ENCODE assay signal across 16 cellular contexts in genomic region chr14:105171004-105171673, GRCh38. TPM values are rescaled to one million over a fixed set of nuclear protein-coding genes. Genes with fewer than 3 reads are reported as not detected.
A peak's percentile ranks its signal among the peaks of the same experiment; 100 is the strongest.
DNase-seq lines count a peak whose midpoint lies in the region; ATAC-seq and TF ChIP-seq lines count a peak whose summit lies in the region.
"Had no signal": no experiment of that assay in that cellular context is flagged by ENCODE, and none has a peak within 500 bp of the region (broad histone marks: within the 10 kb centered on the region; RNA-seq: fewer than 3 reads in every experiment).

No MANE protein-coding gene starts in this region.

- TF ChIP-seq CTCF in cardiac muscle cell (IDR thresholded peaks at IDR 0.05; ENCODE audit: low read depth, low read length) (no peak), upper lobe of right lung (IDR thresholded peaks at IDR 0.05) (no peak)

- intact Hi-C loops in Right ventricle myocardium inferior (cut with DNase I), result no loop called here
- intact Hi-C loops in left ventricle myocardium superior (cut with micrococcal nuclease), result no loop called here
- intact Hi-C loops in upper lobe of right lung (cut with DNase I), result no loop called here

- H3K4me1 ChIP-seq in cardiac muscle cell (ENCODE audit: low read depth) (peaks cover 21% of the 10 kb centered on the region), upper lobe of right lung (peaks cover 31% of the 10 kb centered on the region)

- no peak overlapping the region for H3K4me3 ChIP-seq in cardiac muscle cell
- no peak overlapping the region for H3K4me3 ChIP-seq in upper lobe of right lung

- no peak for ATAC-seq in Right ventricle myocardium inferior
- ATAC-seq in left ventricle myocardium superior, result peak; percentile 37
- ATAC-seq in upper lobe of right lung, result peak; percentile 2
- ATAC-seq in GM21367 (IDR thresholded peaks at IDR 0.05; ENCODE audit: unreplicated experiment), result no peak
- no peak for ATAC-seq in HG02870 (IDR thresholded peaks at IDR 0.05; ENCODE audit: unreplicated experiment)
- ATAC-seq in GM18517 (IDR thresholded peaks at IDR 0.05; ENCODE audit: unreplicated experiment), result no peak
- ATAC-seq: activated T-cell treated with anti-CD3 and anti-CD28 coated beads, Interleukin-2, amount 50 U/mL, for 4 hours had no signal

- DNase-seq in cardiac muscle cell (ENCODE audit: low read depth in 1 of 2, low spot score in 1 of 2) (peak in 1 of 2 donors; percentile 64), Right ventricle myocardium inferior (ENCODE audit: missing footprints) (no peak), NCI-H526 treated with DMSO at 0.1 percent for 48 hours (lab: John Stamatoyannopoulos, UW) (peak; percentile 32), left ventricle myocardium superior (no peak), upper lobe of right lung (no peak)
- DNase-seq: activated CD4-positive, alpha-beta T cell treated with anti-CD3 and anti-CD28 coated beads, Interleukin-2, amount 10 ng/mL, durations not matched to agents 24 days and 14 days; activated naive CD8-positive, alpha-beta T cell treated with anti-CD3 and anti-CD28 coated beads for 36 hours; activated T-cell treated with anti-CD3 and anti-CD28 coated beads, Interleukin-2, amount 50 U/mL, for 4 hours; EL; endodermal cell; foreskin fibroblast; RPMI8226; T1000 had no signal

- H3K27ac ChIP-seq in cardiac muscle cell (peak overlapping the region; percentile 26), upper lobe of right lung (no peak overlapping the region)

- H3K36me3 ChIP-seq in cardiac muscle cell (no peaks in the 10 kb centered on the region), upper lobe of right lung (no peaks in the 10 kb centered on the region)

- H3K9me3 ChIP-seq in cardiac muscle cell (ENCODE audit: low read depth) (no peaks in the 10 kb centered on the region), upper lobe of right lung (no peaks in the 10 kb centered on the region)

- H3K27me3 ChIP-seq in cardiac muscle cell (peaks cover 2% of the 10 kb centered on the region), upper lobe of right lung (peaks cover 22% of the 10 kb centered on the region)

RNA-seq across cellular contexts. Expression of gene JAG2, which starts 2.6 kb away (rescaled TPM):
- 23.1 and 30.7 TPM in 2 replicates for total RNA-seq in cardiac muscle cell
- polyA plus RNA-seq in cardiac muscle cell, result 12.4 and 21.1 TPM in 2 replicates
- 34.6 TPM for total RNA-seq in Right ventricle myocardium inferior
- total RNA-seq in left ventricle myocardium superior, result 33.6 TPM
- 31.2 TPM for total RNA-seq in upper lobe of right lung

RNA-seq across cellular contexts. Expression of gene NUDT14, which starts 10.0 kb away (rescaled TPM):
- total RNA-seq in cardiac muscle cell, result 33.2 and 41.3 TPM in 2 replicates
- 64.3 and 74.4 TPM in 2 replicates for polyA plus RNA-seq in cardiac muscle cell
- 33.9 TPM for total RNA-seq in Right ventricle myocardium inferior
- total RNA-seq in left ventricle myocardium superior, result 34.7 TPM
- 59.1 TPM for total RNA-seq in upper lobe of right lung

Comparison
In these comparisons a context has a peak if more than half of its experiments do, and no peak if none do; other contexts are left out.
1. ATAC-seq: peak in left ventricle myocardium superior (single experiment) and upper lobe of right lung (single experiment); none in Right ventricle myocardium inferior (single experiment), GM21367 (single experiment), HG02870 (single experiment) and GM18517 (single experiment).